In genomic region chr11:78168539-78169477, GRCh38 we compare ENCODE assay signal across 11 cellular contexts.
DNase-seq lines count a peak whose midpoint lies in the region; ATAC-seq lines count a peak whose summit lies in the region.
"Had no signal": no experiment of that assay in that cellular context is flagged by ENCODE, and none has a peak within 500 bp of the region (broad histone marks: within the 10 kb centered on the region; RNA-seq: fewer than 3 reads in every experiment).

No MANE protein-coding gene starts in this region.

- peak; percentile 67 for DNase-seq in ELF-1 (ENCODE audit: low read depth, low spot score)
- DNase-seq in left kidney (ENCODE audit: low read depth, low spot score), result peak; percentile 53
- DNase-seq in NCI-H1092 treated with DMSO at 0.1 percent for 48 hours (lab: John Stamatoyannopoulos, UW), result no peak
- DNase-seq in Kasumi-1 (lab: John Stamatoyannopoulos, UW), result no peak
- DNase-seq: foreskin keratinocyte, RPMI8226 had no signal

- H3K27ac ChIP-seq in cingulate gyrus (ENCODE audit: low read depth, low read length), result peak overlapping the region; percentile 73
- peak overlapping the region in 17 of 21 experiments; percentile 3 to 81 (median 65) for H3K27ac ChIP-seq in skin epidermis
- H3K27ac ChIP-seq: foreskin keratinocyte had no signal

- no peak overlapping the region for H3K4me3 ChIP-seq in skin epidermis

- ATAC-seq in GM19351 (IDR thresholded peaks at IDR 0.05; ENCODE audit: unreplicated experiment), result no peak
- no peak for ATAC-seq in HG02884 (IDR thresholded peaks at IDR 0.05; ENCODE audit: unreplicated experiment)
- ATAC-seq: foreskin keratinocyte, HCT116 had no signal

Comparison
In these comparisons a context has a peak if more than half of its experiments do, and no peak if none do; other contexts are left out.
1. DNase-seq: peak in ELF-1 (single experiment) and left kidney (single experiment); none in NCI-H1092 treated with DMSO at 0.1 percent for 48 hours (single experiment) and Kasumi-1 (0 of 2).